ENCODE assay signal across 9 cellular contexts in the genomic region with DNA sequence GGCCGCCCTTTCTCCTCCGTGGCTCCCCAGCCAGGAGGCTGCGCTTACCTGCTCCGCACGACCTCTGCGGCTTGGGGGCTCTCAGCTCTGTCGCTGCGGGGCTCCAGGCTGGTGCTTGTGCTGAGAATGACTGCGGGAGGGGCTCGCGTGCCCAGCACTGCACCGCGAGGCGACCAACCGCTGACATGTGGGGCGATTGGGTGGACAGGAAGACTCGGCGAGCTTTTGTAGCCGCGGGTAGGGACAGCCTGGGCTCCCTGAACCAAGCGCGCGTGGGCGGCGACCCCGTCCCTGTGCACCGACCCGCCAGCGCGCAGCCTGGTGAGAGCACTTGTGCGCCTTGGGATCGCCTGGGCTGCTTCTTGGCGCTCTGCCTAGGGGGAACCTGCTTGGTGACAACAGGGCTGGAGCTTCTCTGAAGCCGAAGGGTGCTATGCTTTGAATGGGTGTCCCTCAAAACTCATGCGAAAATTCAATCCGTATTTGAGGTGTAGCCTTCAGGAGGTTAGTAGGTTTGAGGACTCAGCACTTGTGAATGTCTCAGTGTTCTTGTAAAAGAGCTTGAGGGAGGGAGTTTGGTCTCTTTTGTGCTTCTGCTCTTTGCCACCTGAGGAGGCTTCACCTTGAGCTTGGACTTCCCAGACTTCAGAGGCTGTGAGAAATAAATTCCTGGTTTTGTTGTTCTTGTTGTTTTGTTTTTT. TPM values are rescaled to one million over a fixed set of nuclear protein-coding genes. Genes with fewer than 3 reads are reported as not detected.
DNase-seq lines count a peak whose midpoint lies in the region; ATAC-seq, FAIRE-seq and TF ChIP-seq lines count a peak whose summit lies in the region.
"Had no signal": no experiment of that assay in that cellular context is flagged by ENCODE, and none has a peak within 500 bp of the region (broad histone marks: within the 10 kb centered on the region; RNA-seq: fewer than 3 reads in every experiment).

No MANE protein-coding gene starts in this region.

- H3K27me3 ChIP-seq in esophagus squamous epithelium (peaks cover 0 to 44% (median 4%) of the 10 kb centered on the region in 4 donors), psoas muscle (ENCODE audit: insufficient read depth in 3 of 3, low read length in 2 of 3) (peaks cover 6 to 32% (median 6%) of the 10 kb centered on the region in 3 donors)

- peaks cover 37% of the 10 kb centered on the region for H3K27me3 Mint-ChIP-seq in activated CD4-positive, alpha-beta memory T cell treated with anti-CD3 and anti-CD28 coated beads for 36 hours
- H3K27me3 Mint-ChIP-seq in activated CD4-positive, alpha-beta memory T cell treated with anti-CD3 and anti-CD28 coated beads, Interleukin-2, amount 10 ng/mL, durations not matched to agents 7 days and 5 days, result peaks cover 51% of the 10 kb centered on the region

- intact Hi-C loops in activated CD4-positive, alpha-beta memory T cell treated with anti-CD3 and anti-CD28 coated beads for 36 hours (cut with micrococcal nuclease), result no loop called here
- intact Hi-C loops in esophagus squamous epithelium (cut with DNase I), result no loop called here
- intact Hi-C loops in psoas muscle (cut with DNase I), result no loop called here

- ATAC-seq in psoas muscle (no peak), HG02571 (IDR thresholded peaks at IDR 0.05; ENCODE audit: unreplicated experiment) (no peak)

- H3K36me3 Mint-ChIP-seq in activated CD4-positive, alpha-beta memory T cell treated with anti-CD3 and anti-CD28 coated beads for 36 hours, result peaks cover 12% of the 10 kb centered on the region
- peaks cover 3% of the 10 kb centered on the region for H3K36me3 Mint-ChIP-seq in activated CD4-positive, alpha-beta memory T cell treated with anti-CD3 and anti-CD28 coated beads, Interleukin-2, amount 10 ng/mL, durations not matched to agents 7 days and 5 days (ENCODE audit: low read depth)

- DNase-seq in activated CD4-positive, alpha-beta memory T cell treated with anti-CD3 and anti-CD28 coated beads for 36 hours, result peak; percentile 9
- DNase-seq in activated CD4-positive, alpha-beta memory T cell treated with anti-CD3 and anti-CD28 coated beads, Interleukin-2, amount 10 ng/mL, durations not matched to agents 7 days and 5 days, result no peak
- DNase-seq in NCI-H524 treated with DMSO at 0.1 percent for 48 hours (lab: John Stamatoyannopoulos, UW) (peak; percentile 33), esophagus squamous epithelium (lab: John Stamatoyannopoulos, UW) (no peak), psoas muscle (peak in 1 of 2 donors; percentile 50), DMS153 treated with DMSO at 0.1 percent for 48 hours (lab: John Stamatoyannopoulos, UW; ENCODE audit: unreplicated experiment) (no peak), H54 (ENCODE audit: insufficient read length, low spot score) (no peak)
- DNase-seq: DND-41 had no signal

- TF ChIP-seq CTCF in esophagus squamous epithelium (IDR thresholded peaks at IDR 0.05), result no peak
- no peak for TF ChIP-seq CTCF in psoas muscle (IDR thresholded peaks at IDR 0.05)

- no peak overlapping the region for H3K27ac Mint-ChIP-seq in activated CD4-positive, alpha-beta memory T cell treated with anti-CD3 and anti-CD28 coated beads for 36 hours
- H3K27ac Mint-ChIP-seq in activated CD4-positive, alpha-beta memory T cell treated with anti-CD3 and anti-CD28 coated beads, Interleukin-2, amount 10 ng/mL, durations not matched to agents 7 days and 5 days, result no peak overlapping the region

- CTCF ChIA-PET in activated CD4-positive, alpha-beta memory T cell treated with anti-CD3 and anti-CD28 coated beads for 36 hours (lab: Charles Lee), result interaction anchor here (1.2 kb wide), 1 partner anchor 33 kb away, joined by 3 read pairs; no protein-coding TSS in a partner anchor
- CTCF ChIA-PET in activated CD4-positive, alpha-beta memory T cell treated with anti-CD3 and anti-CD28 coated beads, Interleukin-2, amount 10 ng/mL, durations not matched to agents 7 days and 5 days (lab: Charles Lee), result interaction anchor here (0.6 to 0.9 kb wide), 2 partner anchors 22 to 24 kb away, joined by 3 read pairs; no protein-coding TSS in a partner anchor

- POLR2A ChIA-PET in activated CD4-positive, alpha-beta memory T cell treated with anti-CD3 and anti-CD28 coated beads for 36 hours (lab: Charles Lee), result no interaction called here
- POLR2A ChIA-PET in activated CD4-positive, alpha-beta memory T cell treated with anti-CD3 and anti-CD28 coated beads, Interleukin-2, amount 10 ng/mL, durations not matched to agents 7 days and 5 days (lab: Charles Lee), result no interaction called here

- FAIRE-seq in H54 (lab: Jason Lieb, UNC), result no peak

- no peaks in the 10 kb centered on the region for H3K36me3 ChIP-seq in esophagus squamous epithelium
- H3K36me3 ChIP-seq in psoas muscle (ENCODE audit: insufficient read depth in 1 of 2, low read depth in 1 of 2), result no peaks in the 10 kb centered on the region

- H3K9me3 ChIP-seq in esophagus squamous epithelium (peaks cover 0 to 10% (median 0%) of the 10 kb centered on the region in 3 donors), psoas muscle (no peaks in the 10 kb centered on the region)

- TF ChIP-seq POLR2A in esophagus squamous epithelium (IDR thresholded peaks at IDR 0.05) (no peak), H54 (IDR thresholded peaks at IDR 0.05; ENCODE audit: low read depth, low read length) (no peak)

- peak overlapping the region in 3 of 4 donors; percentile 9 to 54 (median 43) for H3K27ac ChIP-seq in esophagus squamous epithelium
- H3K27ac ChIP-seq in psoas muscle, result no peak overlapping the region

- H3K9me3 Mint-ChIP-seq in activated CD4-positive, alpha-beta memory T cell treated with anti-CD3 and anti-CD28 coated beads for 36 hours, result peaks cover 19% of the 10 kb centered on the region
- peaks cover 15% of the 10 kb centered on the region for H3K9me3 Mint-ChIP-seq in activated CD4-positive, alpha-beta memory T cell treated with anti-CD3 and anti-CD28 coated beads, Interleukin-2, amount 10 ng/mL, durations not matched to agents 7 days and 5 days

- H3K4me1 Mint-ChIP-seq in activated CD4-positive, alpha-beta memory T cell treated with anti-CD3 and anti-CD28 coated beads for 36 hours (ENCODE audit: low read depth), result no peaks in the 10 kb centered on the region
- peaks cover 5% of the 10 kb centered on the region for H3K4me1 Mint-ChIP-seq in activated CD4-positive, alpha-beta memory T cell treated with anti-CD3 and anti-CD28 coated beads, Interleukin-2, amount 10 ng/mL, durations not matched to agents 7 days and 5 days

- no peak overlapping the region for H3K4me3 Mint-ChIP-seq in activated CD4-positive, alpha-beta memory T cell treated with anti-CD3 and anti-CD28 coated beads for 36 hours
- H3K4me3 Mint-ChIP-seq in activated CD4-positive, alpha-beta memory T cell treated with anti-CD3 and anti-CD28 coated beads, Interleukin-2, amount 10 ng/mL, durations not matched to agents 7 days and 5 days, result no peak overlapping the region

- 4 to 30% methylated on average over 6 to 7 of the region's 36 CpGs for WGBS in esophagus squamous epithelium, 2 donors
- WGBS in psoas muscle, 3 donors, result 4 to 5% (median 4%) methylated on average over 31 to 36 of the region's 36 CpGs

- H3K4me1 ChIP-seq in esophagus squamous epithelium, result peaks cover 0 to 15% (median 8%) of the 10 kb centered on the region in 3 donors
- H3K4me1 ChIP-seq in psoas muscle, result peaks cover 6% of the 10 kb centered on the region

- peak overlapping the region; percentile 20 to 57 (median 42) for H3K4me3 ChIP-seq in esophagus squamous epithelium
- peak overlapping the region; percentile 43 for H3K4me3 ChIP-seq in psoas muscle

RNA-seq across cellular contexts. Expression of a gene that starts 50.4 kb away (rescaled TPM):
- not detected for total RNA-seq in activated CD4-positive, alpha-beta memory T cell treated with anti-CD3 and anti-CD28 coated beads for 36 hours
- 1 to 10 TPM in 1 of 2 experiments, under 1 TPM in 1; 0.55 to 1.4 TPM for total RNA-seq in activated CD4-positive, alpha-beta memory T cell treated with anti-CD3 and anti-CD28 coated beads, Interleukin-2, amount 10 ng/mL, durations not matched to agents 7 days and 5 days
- 10 to 100 TPM in 2 of 4 donors, 1 to 10 TPM in 1, under 1 TPM in 1; 0.44 to 27.0 (median 6.8) TPM for total RNA-seq in esophagus squamous epithelium
- total RNA-seq in psoas muscle, result under 1 TPM; 0.19 to 0.79 (median 0.45) TPM
- under 1 TPM; 0.08 to 0.31 (median 0.09) TPM for polyA plus RNA-seq in psoas muscle

Comparison
In these comparisons a context has a peak if more than half of its experiments do, and no peak if none do; other contexts are left out.
1. DNase-seq: peak in activated CD4-positive, alpha-beta memory T cell treated with anti-CD3 and anti-CD28 coated beads for 36 hours (single experiment) and NCI-H524 treated with DMSO at 0.1 percent for 48 hours (single experiment); none in activated CD4-positive, alpha-beta memory T cell treated with anti-CD3 and anti-CD28 coated beads, Interleukin-2, amount 10 ng/mL, durations not matched to agents 7 days and 5 days (single experiment), esophagus squamous epithelium (single experiment), DMS153 treated with DMSO at 0.1 percent for 48 hours (single experiment) and H54 (single experiment).